8 cellular contexts compared by ENCODE assay signal in genomic region chr1:55214214-55214902, GRCh38. TPM values are rescaled to one million over a fixed set of nuclear protein-coding genes. Genes with fewer than 3 reads are reported as not detected.
DNase-seq lines count a peak whose midpoint lies in the region; ATAC-seq, FAIRE-seq and TF ChIP-seq lines count a peak whose summit lies in the region.

No MANE protein-coding gene starts in this region.

- peak; percentile 48 for DNase-seq in Ammon's horn (ENCODE audit: low spot score)
- peak; percentile 29 to 63 for DNase-seq in SJSA1 (ENCODE audit: low read depth in 1 of 2, low spot score in 2 of 2)
- DNase-seq in astrocyte (ENCODE audit: low read depth) = no peak
- no peak for DNase-seq in iPS DF 6.9 (ENCODE audit: low read depth, low spot score)
- DNase-seq in sciatic nerve (ENCODE audit: low spot score) = peak; percentile 72
- no peak for DNase-seq in NCI-H2196 treated with DMSO at 0.1 percent for 48 hours (lab: John Stamatoyannopoulos, UW; ENCODE audit: unreplicated experiment)

- peaks cover 63% of the 10 kb centered on the region for H3K79me2 ChIP-seq in astrocyte (ENCODE audit: insufficient read depth, low read length)

- no peak for FAIRE-seq in astrocyte (lab: Jason Lieb, UNC)

- peak overlapping the region; percentile 93 for H3K9ac ChIP-seq in astrocyte (ENCODE audit: low read length)

- no peaks in the 10 kb centered on the region for H3K9me3 Mint-ChIP-seq in astrocyte (ENCODE audit: unreplicated experiment)

- H3K4me1 ChIP-seq in SJSA1 (replicated peaks) = peaks cover 13% of the 10 kb centered on the region
- peaks cover 11% of the 10 kb centered on the region for H3K4me1 ChIP-seq in astrocyte (ENCODE audit: insufficient read depth, low read length)
- peaks cover 4% of the 10 kb centered on the region; the same call in 1 of the 2 replicates for H3K4me1 ChIP-seq in iPS DF 6.9 (ENCODE audit: control insufficient read depth, insufficient read depth, low read length)

- no peaks in the 10 kb centered on the region for H3K36me3 Mint-ChIP-seq in astrocyte (ENCODE audit: low read depth, unreplicated experiment)

- peaks cover 40% of the 10 kb centered on the region for H3K4me1 Mint-ChIP-seq in astrocyte (ENCODE audit: low read depth, unreplicated experiment)

- intact Hi-C loops in sciatic nerve (cut with DNase I) = no loop called here

- TF ChIP-seq CTCF in astrocyte (IDR thresholded peaks at IDR 0.05; ENCODE audit: insufficient read depth, low read depth, low read length) = no peak

- no peaks in the 10 kb centered on the region for H3K27me3 Mint-ChIP-seq in astrocyte (ENCODE audit: low read depth, unreplicated experiment)

- no CpG with 5 or more reads among the region's 40 CpGs for WGBS in iPS DF 6.9 (ENCODE audit: insufficient coverage, insufficient read length)

- peak overlapping the region; percentile 72 for H3K27ac Mint-ChIP-seq in astrocyte (ENCODE audit: unreplicated experiment)

- peak overlapping the region; percentile 83 for H2AFZ ChIP-seq in astrocyte (ENCODE audit: low read depth, low read length)

- ATAC-seq in GM19035 (IDR thresholded peaks at IDR 0.05; ENCODE audit: unreplicated experiment) = peak; percentile 23
- ATAC-seq in HG03378 (IDR thresholded peaks at IDR 0.05; ENCODE audit: unreplicated experiment) = peak; percentile 5
- ATAC-seq in sciatic nerve = peak; percentile 47

- peaks cover 18% of the 10 kb centered on the region for H3K36me3 ChIP-seq in SJSA1
- no peaks in the 10 kb centered on the region for H3K36me3 ChIP-seq in astrocyte (ENCODE audit: insufficient read depth, low read length)
- H3K36me3 ChIP-seq in iPS DF 6.9 (ENCODE audit: control insufficient read depth, insufficient read depth, low read length) = peaks cover 2% of the 10 kb centered on the region; the same call in 1 of the 2 replicates

- peaks cover 41% of the 10 kb centered on the region for H4K20me1 ChIP-seq in astrocyte (ENCODE audit: insufficient read depth, low read length)

- peaks cover 7% of the 10 kb centered on the region for H3K9me3 ChIP-seq in SJSA1 (replicated peaks)
- H3K9me3 ChIP-seq in astrocyte (ENCODE audit: insufficient read depth, low read depth, low read length) = no peaks in the 10 kb centered on the region
- no peaks in the 10 kb centered on the region for H3K9me3 ChIP-seq in iPS DF 6.9 (ENCODE audit: control insufficient read depth, insufficient read depth, low read length)

- H3K27me3 ChIP-seq in SJSA1 (replicated peaks) = no peaks in the 10 kb centered on the region
- no peaks in the 10 kb centered on the region for H3K27me3 ChIP-seq in astrocyte (ENCODE audit: insufficient read depth, low read length)
- H3K27me3 ChIP-seq in iPS DF 6.9 (ENCODE audit: control insufficient read depth, insufficient read depth, low read length) = no peaks in the 10 kb centered on the region

- H3K4me3 Mint-ChIP-seq in astrocyte (ENCODE audit: unreplicated experiment) = peak overlapping the region; percentile 94

- H3K27ac ChIP-seq in SJSA1 (peak overlapping the region; percentile 77; the same call in 1 of the 2 replicates), astrocyte (ENCODE audit: low read depth, low read length) (peak overlapping the region; percentile 77), iPS DF 6.9 (ENCODE audit: low read length) (no peak overlapping the region)

- H3K4me3 ChIP-seq in SJSA1 (peak overlapping the region; percentile 100), astrocyte (ENCODE audit: insufficient read depth, low read depth, low read length) (peak overlapping the region; percentile 80), iPS DF 6.9 (ENCODE audit: low read length) (peak overlapping the region; percentile 91; the same call in 1 of the 2 replicates)

- H3K4me2 ChIP-seq in astrocyte (ENCODE audit: low read length) = peak overlapping the region; percentile 99

RNA-seq across cellular contexts. Expression of gene USP24, which starts 0.8 kb away (rescaled TPM):
- total RNA-seq in SJSA1 (2014; rRNA removed; shearing (Covaris generic)) = 14.3 and 24.4 TPM in 2 replicates
- total RNA-seq in astrocyte = 22.9 and 30.8 TPM in 2 replicates
- 57.6 TPM for total RNA-seq in sciatic nerve

Comparison
In these comparisons a context has a peak if more than half of its experiments do, and no peak if none do; other contexts are left out.
1. DNase-seq: peak in Ammon's horn (single experiment), SJSA1 (2 of 2) and sciatic nerve (single experiment); none in astrocyte (single experiment), iPS DF 6.9 (single experiment) and NCI-H2196 treated with DMSO at 0.1 percent for 48 hours (single experiment).
2. Peak in every context shown above with its lines, with median percentiles within 50 percentile points of each other: ATAC-seq and H3K4me3 ChIP-seq.